Comparison of ENCODE assay signal across 8 cellular contexts in genomic region chr19:38310279-38310670, GRCh38. TPM values are rescaled to one million over a fixed set of nuclear protein-coding genes. Genes with fewer than 3 reads are reported as not detected.
"Had no signal": no experiment of that assay in that cellular context is flagged by ENCODE, and none has a peak within 500 bp of the region (broad histone marks: within the 10 kb centered on the region; RNA-seq: fewer than 3 reads in every experiment).

No MANE protein-coding gene starts in this region.

- H3K27me3 Mint-ChIP-seq: IgD-negative memory B cell had no signal

- H3K4me3 ChIP-seq: GM23248 had no signal

- DNase-seq: GM23248, GOT3, H9, HCEC 1CT, HFFc6, KG1 had no signal

- H3K9me3 Mint-ChIP-seq: H9, HFFc6, IgD-negative memory B cell had no signal

- H3K9ac ChIP-seq: GM23248 had no signal

- H3K27ac Mint-ChIP-seq: H9, HFFc6, IgD-negative memory B cell had no signal

- H3K27ac ChIP-seq: GM23248 had no signal

- H3K4me3 Mint-ChIP-seq: HFFc6, IgD-negative memory B cell had no signal

- FAIRE-seq: H54 had no signal

- H2AFZ ChIP-seq: GM23248 had no signal

RNA-seq across cellular contexts. Expression of gene C19orf33, which starts 6.2 kb away (rescaled TPM):
- total RNA-seq: GM23248, H9, HFFc6 had no signal
- polyA plus RNA-seq: GM23248 had no signal

RNA-seq across cellular contexts. Expression of gene CATSPERG, which starts 25.4 kb away (rescaled TPM):
- total RNA-seq: GM23248 had no signal
